1 cellular context compared by ENCODE assay signal in the genomic region with DNA sequence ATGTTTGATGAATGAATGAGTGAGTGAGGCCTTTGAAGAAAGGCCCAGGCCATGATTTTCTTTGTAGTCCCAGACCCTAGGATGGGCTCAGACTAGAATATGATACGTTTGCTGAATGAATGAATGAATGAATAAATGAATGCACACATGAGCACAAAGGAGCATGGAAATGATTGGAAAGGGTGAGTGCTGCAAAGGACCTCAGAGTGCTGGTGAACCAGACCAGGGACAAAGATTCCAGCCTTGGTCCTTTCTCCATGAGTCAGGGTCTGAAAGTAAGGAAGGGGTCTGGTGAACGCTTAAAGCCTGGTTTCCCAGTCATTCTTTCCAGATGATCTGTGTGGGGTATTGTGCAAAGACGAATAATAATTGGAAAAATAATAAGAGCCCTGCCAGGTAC.
TF ChIP-seq lines count a peak whose summit lies in the region.

No MANE protein-coding gene starts in this region.

TF ChIP-seq in HepG2, 621 proteins besides CTCF, POLR2A, EP300 and RAD21:
- TF ChIP-seq ZNF24 (IDR thresholded peaks at IDR 0.05), result 0 out of 2 replicates have a peak, but pooled peaks have one; percentile 26
- no peak for TF ChIP-seq ZKSCAN1 (IDR thresholded peaks at IDR 0.05; ENCODE audit: low read length)
